In the genomic region with DNA sequence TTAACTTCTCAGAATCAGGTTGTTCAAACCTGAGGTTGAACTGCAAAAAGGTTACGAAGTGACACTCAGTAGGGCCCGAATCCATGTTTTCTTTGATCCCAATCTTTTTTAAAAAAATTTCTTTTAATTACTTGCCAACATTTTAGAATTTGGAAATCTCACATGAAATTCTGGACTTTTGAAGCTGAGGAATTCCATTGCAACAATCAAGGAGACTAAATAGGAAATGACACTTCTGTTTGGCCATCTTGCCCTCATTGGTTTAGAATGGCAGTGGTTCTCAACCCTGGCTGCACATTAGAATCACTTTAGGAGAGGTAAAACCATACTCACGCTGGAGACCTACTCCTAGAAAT, we compare ENCODE assay signal across 8 cellular contexts. TPM values are rescaled to one million over a fixed set of nuclear protein-coding genes. Genes with fewer than 3 reads are reported as not detected.
DNase-seq lines count a peak whose midpoint lies in the region; ATAC-seq and TF ChIP-seq lines count a peak whose summit lies in the region.

No MANE protein-coding gene starts in this region.

- peaks cover 5% of the 10 kb centered on the region; the same call in 1 of the 2 replicates for H4K20me1 ChIP-seq in DND-41 (ENCODE audit: insufficient read depth, low read length)
- no peaks in the 10 kb centered on the region for H4K20me1 ChIP-seq in Karpas-422 (ENCODE audit: insufficient read depth, low read depth, low read length)

- H3K79me2 ChIP-seq in DND-41 (ENCODE audit: insufficient read depth, low read length) (peaks cover 32% of the 10 kb centered on the region), Karpas-422 (ENCODE audit: low read length) (peaks cover 40% of the 10 kb centered on the region)

- peak overlapping the region; percentile 45 to 63 for H3K4me3 ChIP-seq in DND-41 (ENCODE audit: low read depth in 1 of 2, low read length in 2 of 2)
- H3K4me3 ChIP-seq in Karpas-422 (ENCODE audit: low read length), result peak overlapping the region; percentile 84
- H3K4me3 ChIP-seq in effector memory CD4-positive, alpha-beta T cell (ENCODE audit: insufficient read depth, low read depth, low read length, poor library complexity, severe bottlenecking), result peak overlapping the region; percentile 92
- peak overlapping the region; percentile 93 for H3K4me3 ChIP-seq in neuron (ENCODE audit: low read length)

- H3K27ac ChIP-seq in DND-41 (ENCODE audit: low read length) (peak overlapping the region; percentile 70), Karpas-422 (ENCODE audit: low read length) (no peak overlapping the region)
- peak overlapping the region; percentile 80 for H3K27ac ChIP-seq in effector memory CD4-positive, alpha-beta T cell (ENCODE audit: insufficient read depth, low read length, poor library complexity, severe bottlenecking)

- peaks cover 36% of the 10 kb centered on the region for H3K4me1 ChIP-seq in DND-41 (ENCODE audit: insufficient read depth, low read length)
- peaks cover 24% of the 10 kb centered on the region for H3K4me1 ChIP-seq in Karpas-422 (ENCODE audit: low read length)
- peaks cover 5% of the 10 kb centered on the region for H3K4me1 ChIP-seq in effector memory CD4-positive, alpha-beta T cell (ENCODE audit: control insufficient read depth, insufficient read depth, low read length, poor library complexity, severe bottlenecking)
- H3K4me1 ChIP-seq in neuron (ENCODE audit: insufficient read depth, low read length), result peaks cover 23% of the 10 kb centered on the region

- no peaks in the 10 kb centered on the region for H3K9me3 ChIP-seq in DND-41 (ENCODE audit: insufficient read depth, low read length, severe bottlenecking)
- no peaks in the 10 kb centered on the region for H3K9me3 ChIP-seq in Karpas-422 (ENCODE audit: low read length)
- H3K9me3 ChIP-seq in effector memory CD4-positive, alpha-beta T cell (ENCODE audit: control insufficient read depth, low read length), result no peaks in the 10 kb centered on the region
- H3K9me3 ChIP-seq in neuron (ENCODE audit: low read length), result no peaks in the 10 kb centered on the region

- H3K9ac ChIP-seq in DND-41 (ENCODE audit: low read depth, low read length), result peak overlapping the region; percentile 71
- peak overlapping the region; percentile 70 for H3K9ac ChIP-seq in Karpas-422 (ENCODE audit: low read length)

- DNase-seq in DND-41 (no peak), Karpas-422 (peak; percentile 54), GF-D8 (lab: John Stamatoyannopoulos, UW) (no peak), NCI-H1417 (lab: John Stamatoyannopoulos, UW) (no peak), hippocampal formation (lab: John Stamatoyannopoulos, UW) (no peak), OCI-M2 (lab: John Stamatoyannopoulos, UW; ENCODE audit: unreplicated experiment) (no peak)
- no peak for DNase-seq in effector memory CD4-positive, alpha-beta T cell

- H3K4me2 ChIP-seq in DND-41 (ENCODE audit: insufficient read depth, low read length) (peak overlapping the region; percentile 93), Karpas-422 (ENCODE audit: low read depth, low read length, poor library complexity, severe bottlenecking) (peak overlapping the region; percentile 86)

- H3K27me3 ChIP-seq in DND-41 (ENCODE audit: insufficient read depth, low read length, poor library complexity), result peaks cover 4% of the 10 kb centered on the region
- no peaks in the 10 kb centered on the region for H3K27me3 ChIP-seq in Karpas-422 (ENCODE audit: low read length)
- H3K27me3 ChIP-seq in effector memory CD4-positive, alpha-beta T cell (replicated peaks; ENCODE audit: control insufficient read depth, insufficient read depth, low read length, poor library complexity, severe bottlenecking), result no peaks in the 10 kb centered on the region
- no peaks in the 10 kb centered on the region for H3K27me3 ChIP-seq in neuron (ENCODE audit: insufficient read depth, low read length)

- H2AFZ ChIP-seq in DND-41 (ENCODE audit: low read depth, low read length) (peak overlapping the region; percentile 91), Karpas-422 (ENCODE audit: low read length) (peak overlapping the region; percentile 77), neuron (ENCODE audit: low read depth, low read length) (peak overlapping the region; percentile 29)

- peak; percentile 12 for ATAC-seq in DND-41 (ENCODE audit: insufficient read depth, low read depth)

- H3K9me2 ChIP-seq in Karpas-422 (replicated peaks; ENCODE audit: insufficient read depth, low read length), result no peaks in the 10 kb centered on the region

- TF ChIP-seq CTCF in DND-41 (IDR thresholded peaks at IDR 0.05; ENCODE audit: borderline replicate concordance, extremely low read depth, low read length, poor library complexity, severe bottlenecking), result no peak

- peaks cover 8% of the 10 kb centered on the region; the same call in 1 of the 2 replicates for H3K36me3 ChIP-seq in DND-41 (ENCODE audit: insufficient read depth, low read length)
- H3K36me3 ChIP-seq in Karpas-422 (ENCODE audit: insufficient read depth, low read length), result 0 out of 2 replicates have a peak, but pooled peaks cover under 1% of the 10 kb centered on the region
- no peaks in the 10 kb centered on the region for H3K36me3 ChIP-seq in effector memory CD4-positive, alpha-beta T cell (ENCODE audit: control insufficient read depth, insufficient read depth, low read length)
- H3K36me3 ChIP-seq in neuron (ENCODE audit: insufficient read depth, low read length), result no peaks in the 10 kb centered on the region

RNA-seq across cellular contexts. Expression of a gene that starts 0.5 kb away (rescaled TPM):
- total RNA-seq in Karpas-422 (2014; rRNA removed; shearing (Covaris generic); ENCODE audit: low replicate concordance), result 169 and 170 TPM in 2 replicates

Comparison
In these comparisons a context has a peak if more than half of its experiments do, and no peak if none do; other contexts are left out.
1. H2AFZ ChIP-seq: peak in every context shown above with its lines; median percentile 91 in DND-41; 77 in Karpas-422; 29 in neuron.